ENCODE assay signal across 9 cellular contexts in genomic region chr3:33636125-33636855, GRCh38.
DNase-seq lines count a peak whose midpoint lies in the region; ATAC-seq and TF ChIP-seq lines count a peak whose summit lies in the region.
"Had no signal": no experiment of that assay in that cellular context is flagged by ENCODE, and none has a peak within 500 bp of the region (broad histone marks: within the 10 kb centered on the region; RNA-seq: fewer than 3 reads in every experiment).

No MANE protein-coding gene starts in this region.

- no peak overlapping the region for H3K4me3 ChIP-seq in WERI-Rb-1 (ENCODE audit: low read depth, low read length)
- H3K4me3 ChIP-seq in suprapubic skin: no peak overlapping the region

- no peak overlapping the region for H3K4me3 Mint-ChIP-seq in activated naive CD8-positive, alpha-beta T cell
- no peak overlapping the region for H3K4me3 Mint-ChIP-seq in activated naive CD8-positive, alpha-beta T cell treated with anti-CD3 and anti-CD28 coated beads for 36 hours
- H3K4me3 Mint-ChIP-seq: stimulated activated naive CD8-positive, alpha-beta T cell treated with anti-CD3 and anti-CD28 coated beads, Interleukin-15, Interleukin-2, amounts not matched to agents 100 ng/mL and 50 ng/mL, for 24 hours had no signal

- no peaks in the 10 kb centered on the region for H3K4me1 ChIP-seq in suprapubic skin

- H3K27ac ChIP-seq in WERI-Rb-1 (no peak overlapping the region), suprapubic skin (no peak overlapping the region)

- H3K27me3 Mint-ChIP-seq in activated naive CD8-positive, alpha-beta T cell: no peaks in the 10 kb centered on the region
- no peaks in the 10 kb centered on the region for H3K27me3 Mint-ChIP-seq in activated naive CD8-positive, alpha-beta T cell treated with anti-CD3 and anti-CD28 coated beads for 36 hours
- H3K27me3 Mint-ChIP-seq: stimulated activated naive CD8-positive, alpha-beta T cell treated with anti-CD3 and anti-CD28 coated beads, Interleukin-15, Interleukin-2, amounts not matched to agents 100 ng/mL and 50 ng/mL, for 24 hours had no signal

- H3K9me3 ChIP-seq in WERI-Rb-1 (ENCODE audit: severe bottlenecking) (no peaks in the 10 kb centered on the region), suprapubic skin (no peaks in the 10 kb centered on the region)

- TF ChIP-seq EP300 in suprapubic skin (IDR thresholded peaks at IDR 0.05): no peak

- no peak for DNase-seq in activated naive CD8-positive, alpha-beta T cell treated with anti-CD3 and anti-CD28 coated beads for 36 hours
- DNase-seq in NCI-H1417 (lab: John Stamatoyannopoulos, UW) (peak; percentile 4 to 68 (median 23)), WERI-Rb-1 (no peak), hepatic stellate cell (ENCODE audit: low spot score) (peak; percentile 12), suprapubic skin (ENCODE audit: low spot score in 2 of 2) (no peak), posterior cingulate gyrus (no peak)

- H3K27ac Mint-ChIP-seq in activated naive CD8-positive, alpha-beta T cell: peak overlapping the region; percentile 67
- H3K27ac Mint-ChIP-seq in activated naive CD8-positive, alpha-beta T cell treated with anti-CD3 and anti-CD28 coated beads for 36 hours: no peak overlapping the region
- H3K27ac Mint-ChIP-seq: stimulated activated naive CD8-positive, alpha-beta T cell treated with anti-CD3 and anti-CD28 coated beads, Interleukin-15, Interleukin-2, amounts not matched to agents 100 ng/mL and 50 ng/mL, for 24 hours had no signal

- H3K9me3 Mint-ChIP-seq in activated naive CD8-positive, alpha-beta T cell (ENCODE audit: low read depth): no peaks in the 10 kb centered on the region
- H3K9me3 Mint-ChIP-seq in activated naive CD8-positive, alpha-beta T cell treated with anti-CD3 and anti-CD28 coated beads for 36 hours: no peaks in the 10 kb centered on the region
- H3K9me3 Mint-ChIP-seq: stimulated activated naive CD8-positive, alpha-beta T cell treated with anti-CD3 and anti-CD28 coated beads, Interleukin-15, Interleukin-2, amounts not matched to agents 100 ng/mL and 50 ng/mL, for 24 hours had no signal

- TF ChIP-seq POLR2A in suprapubic skin (IDR thresholded peaks at IDR 0.05): no peak

- intact Hi-C loops in posterior cingulate gyrus (cut with DNase I): loop anchor here (1.0 to 5.0 kb wide), 2 partner anchors 81 to 151 kb away; no protein-coding TSS in a partner anchor

- TF ChIP-seq CTCF in WERI-Rb-1 (IDR thresholded peaks at IDR 0.05; ENCODE audit: low read depth, low read length) (peak; percentile 30; the same call in 1 of the 2 replicates), suprapubic skin (IDR thresholded peaks at IDR 0.05) (peak; percentile 28 to 43)

- H3K36me3 Mint-ChIP-seq in activated naive CD8-positive, alpha-beta T cell: no peaks in the 10 kb centered on the region
- H3K36me3 Mint-ChIP-seq in activated naive CD8-positive, alpha-beta T cell treated with anti-CD3 and anti-CD28 coated beads for 36 hours: peaks cover 1% of the 10 kb centered on the region

- H3K27me3 ChIP-seq in WERI-Rb-1 (ENCODE audit: insufficient read depth, low read depth, severe bottlenecking) (no peaks in the 10 kb centered on the region), suprapubic skin (no peaks in the 10 kb centered on the region)

- H3K36me3 ChIP-seq in WERI-Rb-1: peaks cover 5% of the 10 kb centered on the region; the same call in 1 of the 2 replicates
- H3K36me3 ChIP-seq in suprapubic skin: peaks cover 6% of the 10 kb centered on the region

- WGBS in suprapubic skin: 57% methylated on average over 6 of the region's 6 CpGs

- no peak for ATAC-seq in GM21737 (IDR thresholded peaks at IDR 0.05; ENCODE audit: unreplicated experiment)

- no peaks in the 10 kb centered on the region for H3K4me1 Mint-ChIP-seq in activated naive CD8-positive, alpha-beta T cell (ENCODE audit: low read depth)
- peaks cover 6% of the 10 kb centered on the region for H3K4me1 Mint-ChIP-seq in activated naive CD8-positive, alpha-beta T cell treated with anti-CD3 and anti-CD28 coated beads for 36 hours

Comparison
In these comparisons a context has a peak if more than half of its experiments do, and no peak if none do; other contexts are left out.
1. DNase-seq: peak in NCI-H1417 (3 of 3) and hepatic stellate cell (single experiment); none in activated naive CD8-positive, alpha-beta T cell treated with anti-CD3 and anti-CD28 coated beads for 36 hours (single experiment), WERI-Rb-1 (single experiment), suprapubic skin (0 of 2) and posterior cingulate gyrus (0 of 10).